In genomic region chr6:15245361-15246216, GRCh38 we compare ENCODE assay signal across 8 cellular contexts. TPM values are rescaled to one million over a fixed set of nuclear protein-coding genes. Genes with fewer than 3 reads are reported as not detected.
DNase-seq lines count a peak whose midpoint lies in the region; ATAC-seq and TF ChIP-seq lines count a peak whose summit lies in the region.

Gene JARID2, plus strand, starts transcription at chr6:15246069. Its CDS starts 471 bp downstream, at chr6:15246540.

- H3K4me3 ChIP-seq in suprapubic skin: peak within 1 kb of the TSS; percentile 57

- peaks cover 31% of the 10 kb centered on the region for H3K4me1 ChIP-seq in suprapubic skin

- CTCF ChIA-PET in GM10248 (lab: Yijun Ruan, JAX): interaction anchor here (1.0 kb wide), 1 partner anchor 516 kb away, joined by 3 read pairs; no protein-coding TSS in a partner anchor

- DNase-seq in GM10248 (ENCODE audit: extremely low spot score) (peak; percentile 94), NCI-H1092 treated with DMSO at 0.1 percent for 48 hours (lab: John Stamatoyannopoulos, UW) (peak; percentile 78), globus pallidus (ENCODE audit: low spot score) (peak; percentile 98), occipital lobe (lab: John Stamatoyannopoulos, UW) (peak; percentile 96), suprapubic skin (ENCODE audit: low spot score in 2 of 2) (peak; percentile 99)

- H3K27me3 ChIP-seq in suprapubic skin: no peaks in the 10 kb centered on the region

- H3K4me1 Mint-ChIP-seq in activated naive CD4-positive, alpha-beta T cell treated with anti-CD3 and anti-CD28 coated beads, Interleukin-2, amount 50 U/mL, for 24 hours: peaks cover 18% of the 10 kb centered on the region

- no peaks in the 10 kb centered on the region for H3K9me3 Mint-ChIP-seq in activated naive CD4-positive, alpha-beta T cell treated with anti-CD3 and anti-CD28 coated beads, Interleukin-2, amount 50 U/mL, for 24 hours

- TF ChIP-seq POLR2A in suprapubic skin (IDR thresholded peaks at IDR 0.05): peak; percentile 35 to 71

- H3K36me3 ChIP-seq in suprapubic skin: no peaks in the 10 kb centered on the region

- H3K36me3 Mint-ChIP-seq in activated naive CD4-positive, alpha-beta T cell treated with anti-CD3 and anti-CD28 coated beads, Interleukin-2, amount 50 U/mL, for 24 hours: peaks cover 4% of the 10 kb centered on the region

- H3K9me3 ChIP-seq in suprapubic skin: no peaks in the 10 kb centered on the region

- under 1% methylated on average over 38 of the region's 59 CpGs for WGBS in suprapubic skin

- ATAC-seq in HG02610 (IDR thresholded peaks at IDR 0.05; ENCODE audit: unreplicated experiment) (peak; percentile 55), SK-N-SH treated with all-trans-retinoic acid at 6 μM for 48 hours (peak; percentile 83)

- POLR2A ChIA-PET in GM10248 (lab: Yijun Ruan, JAX): interaction anchor here (0.5 to 0.8 kb wide), 4 partner anchors 12 to 1970 kb away, joined by 3 to 5 read pairs (median 4); no protein-coding TSS in a partner anchor

- peak within 1 kb of the TSS; percentile 100 for H3K4me3 Mint-ChIP-seq in activated naive CD4-positive, alpha-beta T cell treated with anti-CD3 and anti-CD28 coated beads, Interleukin-2, amount 50 U/mL, for 24 hours

- TF ChIP-seq CTCF in GM10248 (IDR thresholded peaks at IDR 0.05; ENCODE audit: control extremely low read depth, extremely low read depth, low read depth, missing control alignments) (no peak), suprapubic skin (IDR thresholded peaks at IDR 0.05) (no peak)

- H3K27ac Mint-ChIP-seq in activated naive CD4-positive, alpha-beta T cell treated with anti-CD3 and anti-CD28 coated beads, Interleukin-2, amount 50 U/mL, for 24 hours: peak within 1 kb of the TSS; percentile 100

- H3K27me3 Mint-ChIP-seq in activated naive CD4-positive, alpha-beta T cell treated with anti-CD3 and anti-CD28 coated beads, Interleukin-2, amount 50 U/mL, for 24 hours: no peaks in the 10 kb centered on the region

- TF ChIP-seq EP300 in suprapubic skin (IDR thresholded peaks at IDR 0.05): no peak

- peak within 1 kb of the TSS; percentile 91 for H3K27ac ChIP-seq in suprapubic skin

TF ChIP-seq in SK-N-SH treated with all-trans-retinoic acid at 6 μM for 48 hours, 23 proteins besides CTCF, POLR2A, EP300 and RAD21:
- TF ChIP-seq ZNF8 (CRISPR knock-in tag; IDR thresholded peaks at IDR 0.05): no peak
- no peak for TF ChIP-seq ARNTL (CRISPR knock-in tag; IDR thresholded peaks at IDR 0.05; ENCODE audit: borderline replicate concordance, low read depth)
- no peak for TF ChIP-seq BACH2 (CRISPR knock-in tag; IDR thresholded peaks at IDR 0.05; ENCODE audit: borderline replicate concordance)
- TF ChIP-seq TOX (CRISPR knock-in tag; IDR thresholded peaks at IDR 0.05; ENCODE audit: borderline replicate concordance): no peak
- TF ChIP-seq PPARA (CRISPR knock-in tag; IDR thresholded peaks at IDR 0.05; ENCODE audit: borderline replicate concordance): no peak
- TF ChIP-seq ISL1 (CRISPR knock-in tag; IDR thresholded peaks at IDR 0.05): no peak
- no peak for TF ChIP-seq ZNF565 (CRISPR knock-in tag; conservative IDR thresholded peaks at IDR 0.05; ENCODE audit: low read depth)
- no peak for TF ChIP-seq SNAI2 (CRISPR knock-in tag; IDR thresholded peaks at IDR 0.05)
TF ChIP-seq in SK-N-SH treated with all-trans-retinoic acid at 6 μM for 48 hours: peak in this region for 0.

RNA-seq across cellular contexts. Expression of gene JARID2, which starts in this region (rescaled TPM):
- total RNA-seq in occipital lobe: 18.6 TPM
- total RNA-seq in suprapubic skin: 10 to 100 TPM; 20.0 to 29.4 (median 23.9) TPM

Comparison
In these comparisons a context has a peak if more than half of its experiments do, and no peak if none do; other contexts are left out.
1. Peak in every context shown above with its lines: DNase-seq, ATAC-seq, H3K4me3 ChIP-seq and H3K27ac ChIP-seq.